ENCODE assay signal across 1 cellular context in the genomic region with DNA sequence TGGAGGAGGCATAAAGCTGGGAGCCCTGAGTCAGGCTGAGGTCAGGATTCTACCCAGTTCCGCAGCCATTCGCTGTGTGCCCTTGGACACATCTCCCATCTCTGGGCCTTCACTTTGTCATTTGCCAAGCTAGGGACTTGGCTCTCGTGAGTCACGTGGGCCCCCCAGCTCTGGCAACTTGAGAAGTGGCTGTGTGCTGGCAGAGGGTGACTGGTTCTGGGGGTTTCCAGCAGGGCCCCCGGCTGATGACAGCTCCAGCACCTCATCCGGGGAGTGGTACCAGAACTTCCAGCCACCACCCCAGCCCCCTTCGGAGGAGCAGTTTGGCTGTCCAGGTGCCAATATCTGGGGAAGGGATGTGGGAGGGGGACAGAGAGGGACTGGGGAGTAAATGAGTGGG.
TF ChIP-seq lines count a peak whose summit lies in the region.

No MANE protein-coding gene starts in this region.

TF ChIP-seq in H1, 55 proteins besides CTCF, POLR2A, EP300 and RAD21:
- TF ChIP-seq GABPA (IDR thresholded peaks at IDR 0.05; ENCODE audit: borderline replicate concordance, insufficient read depth, low read length) (no peak), NANOG (IDR thresholded peaks at IDR 0.05; ENCODE audit: insufficient read depth, low read depth, low read length, poor library complexity, severe bottlenecking) (no peak), EZH2 (IDR thresholded peaks at IDR 0.05; ENCODE audit: low read depth, low read length, severe bottlenecking) (no peak)
